9 cellular contexts compared by ENCODE assay signal in genomic region chr12:130747867-130748740, GRCh38. TPM values are rescaled to one million over a fixed set of nuclear protein-coding genes. Genes with fewer than 3 reads are reported as not detected.
DNase-seq lines count a peak whose midpoint lies in the region; ATAC-seq and TF ChIP-seq lines count a peak whose summit lies in the region.
"Had no signal": no experiment of that assay in that cellular context is flagged by ENCODE, and none has a peak within 500 bp of the region (broad histone marks: within the 10 kb centered on the region; RNA-seq: fewer than 3 reads in every experiment).

No MANE protein-coding gene starts in this region.

- no peaks in the 10 kb centered on the region for H3K36me3 Mint-ChIP-seq in naive thymus-derived CD4-positive, alpha-beta T cell
- no peaks in the 10 kb centered on the region for H3K36me3 Mint-ChIP-seq in stimulated activated memory B cell treated with anti-CD40 and anti-IgM and Interleukin-4, amounts not matched to agents 10 μg/mL and 1 μg/mL and 100 μg/mL, for 72 hours
- H3K36me3 Mint-ChIP-seq: activated naive CD4-positive, alpha-beta T cell treated with anti-CD3 and anti-CD28 coated beads, Interleukin-2, amount 50 U/mL, for 24 hours had no signal

- H3K27me3 Mint-ChIP-seq in naive thymus-derived CD4-positive, alpha-beta T cell = peaks cover 0 to 24% (median 5%) of the 10 kb centered on the region in 5 donors
- H3K27me3 Mint-ChIP-seq in stimulated activated memory B cell treated with anti-CD40 and anti-IgM and Interleukin-4, amounts not matched to agents 10 μg/mL and 1 μg/mL and 100 μg/mL, for 72 hours = peaks cover 32% of the 10 kb centered on the region

- H3K4me3 ChIP-seq in epithelial cell of esophagus (ENCODE audit: low read length) = no peak overlapping the region
- H3K4me3 ChIP-seq in naive thymus-derived CD4-positive, alpha-beta T cell (ENCODE audit: low read length) = no peak overlapping the region

- peaks cover 0 to 4% of the 10 kb centered on the region in 2 donors for H3K4me1 ChIP-seq in naive thymus-derived CD4-positive, alpha-beta T cell (ENCODE audit: control insufficient read depth in 2 of 2, insufficient read depth in 2 of 2, low read length in 2 of 2)

- no peaks in the 10 kb centered on the region for H3K27me3 ChIP-seq in naive thymus-derived CD4-positive, alpha-beta T cell (ENCODE audit: control insufficient read depth in 2 of 2, insufficient read depth in 2 of 2, low read length in 2 of 2)

- peak; percentile 93 for ATAC-seq in GM21360 (IDR thresholded peaks at IDR 0.05; ENCODE audit: unreplicated experiment)
- peak; percentile 88 for ATAC-seq in naive thymus-derived CD4-positive, alpha-beta T cell
- peak; percentile 79 for ATAC-seq in stimulated activated memory B cell treated with anti-CD40 and anti-IgM and Interleukin-4, amounts not matched to agents 10 μg/mL and 1 μg/mL and 100 μg/mL, for 72 hours

- CTCF ChIA-PET in naive thymus-derived CD4-positive, alpha-beta T cell (lab: Charles Lee) = interaction anchor here (0.6 to 0.8 kb wide), 3 partner anchors 9 to 734 kb away, joined by 3 to 4 read pairs (median 3); no protein-coding TSS in a partner anchor

- POLR2A ChIA-PET in naive thymus-derived CD4-positive, alpha-beta T cell (lab: Charles Lee) = no interaction called here

- peak overlapping the region in 6 of 10 donors; percentile 9 to 75 (median 48) for H3K4me3 Mint-ChIP-seq in naive thymus-derived CD4-positive, alpha-beta T cell
- no peak overlapping the region for H3K4me3 Mint-ChIP-seq in stimulated activated memory B cell treated with anti-CD40 and anti-IgM and Interleukin-4, amounts not matched to agents 10 μg/mL and 1 μg/mL and 100 μg/mL, for 72 hours
- H3K4me3 Mint-ChIP-seq: activated naive CD4-positive, alpha-beta T cell treated with anti-CD3 and anti-CD28 coated beads, Interleukin-2, amount 50 U/mL, for 24 hours had no signal

- in situ Hi-C loops in Caki2 (cut with HindIII; ENCODE audit: low pct_unique_long_range_greater_than_20kb, low sequenced_read_pairs) = no loop called here

- intact Hi-C loops in naive thymus-derived CD4-positive, alpha-beta T cell (cut with micrococcal nuclease) = loop anchor here (2.0 to 5.0 kb wide), 2 partner anchors 301 to 701 kb away; no protein-coding TSS in a partner anchor

- H3K9me3 ChIP-seq in naive thymus-derived CD4-positive, alpha-beta T cell (ENCODE audit: control insufficient read depth in 2 of 3, low read length in 3 of 3) = no peaks in the 10 kb centered on the region

- peaks cover 0 to 7% (median 0%) of the 10 kb centered on the region in 11 donors for H3K9me3 Mint-ChIP-seq in naive thymus-derived CD4-positive, alpha-beta T cell
- peaks cover 5% of the 10 kb centered on the region for H3K9me3 Mint-ChIP-seq in stimulated activated memory B cell treated with anti-CD40 and anti-IgM and Interleukin-4, amounts not matched to agents 10 μg/mL and 1 μg/mL and 100 μg/mL, for 72 hours
- H3K9me3 Mint-ChIP-seq: activated naive CD4-positive, alpha-beta T cell treated with anti-CD3 and anti-CD28 coated beads, Interleukin-2, amount 50 U/mL, for 24 hours had no signal

- peak; percentile 87 for TF ChIP-seq CTCF in epithelial cell of esophagus (IDR thresholded peaks at IDR 0.05; ENCODE audit: insufficient read depth, low read depth, low read length, missing control alignments)

- no peaks in the 10 kb centered on the region for H3K36me3 ChIP-seq in naive thymus-derived CD4-positive, alpha-beta T cell (ENCODE audit: control insufficient read depth in 2 of 3, insufficient read depth in 3 of 3, low read length in 3 of 3)

- peak overlapping the region in 2 of 9 donors; percentile 11 to 74 for H3K27ac Mint-ChIP-seq in naive thymus-derived CD4-positive, alpha-beta T cell
- H3K27ac Mint-ChIP-seq in stimulated activated memory B cell treated with anti-CD40 and anti-IgM and Interleukin-4, amounts not matched to agents 10 μg/mL and 1 μg/mL and 100 μg/mL, for 72 hours = no peak overlapping the region
- H3K27ac Mint-ChIP-seq: activated naive CD4-positive, alpha-beta T cell treated with anti-CD3 and anti-CD28 coated beads, Interleukin-2, amount 50 U/mL, for 24 hours had no signal

- H3K4me1 Mint-ChIP-seq in naive thymus-derived CD4-positive, alpha-beta T cell = peaks cover 4 to 13% (median 8%) of the 10 kb centered on the region in 7 donors
- H3K4me1 Mint-ChIP-seq in stimulated activated memory B cell treated with anti-CD40 and anti-IgM and Interleukin-4, amounts not matched to agents 10 μg/mL and 1 μg/mL and 100 μg/mL, for 72 hours = peaks cover 17% of the 10 kb centered on the region

- H3K27ac ChIP-seq in naive thymus-derived CD4-positive, alpha-beta T cell (ENCODE audit: low read depth, low read length) = no peak overlapping the region

- DNase-seq in Caki2 (ENCODE audit: low read depth) (peak; percentile 45), HT-29 (ENCODE audit: low spot score) (peak; percentile 76), NOMO-1 treated with DMSO at 0.1 percent for 48 hours (lab: John Stamatoyannopoulos, UW; ENCODE audit: unreplicated experiment) (peak; percentile 76), epithelial cell of esophagus (ENCODE audit: low read depth) (peak; percentile 59)
- peak; percentile 18 for DNase-seq in activated CD8-positive, alpha-beta memory T cell treated with anti-CD3 and anti-CD28 coated beads, Interleukin-2, amount 50 U/mL, for 1 hour (ENCODE audit: extremely low read depth)
- DNase-seq in naive thymus-derived CD4-positive, alpha-beta T cell = peak; percentile 18 to 70 (median 59)

RNA-seq across cellular contexts. Expression of gene RIMBP2, which starts 32.0 kb away (rescaled TPM):
- not detected in 2 replicates for total RNA-seq in Caki2 (2014; rRNA removed; shearing (Covaris generic); ENCODE audit: low replicate concordance)
- total RNA-seq in HT-29 (2014; rRNA removed; shearing (Covaris generic)) = 0.34 and 0.97 TPM in 2 replicates
- under 1 TPM in 1 of 5 experiments, not detected in 4; 0.05 TPM for total RNA-seq in naive thymus-derived CD4-positive, alpha-beta T cell
- polyA plus RNA-seq in naive thymus-derived CD4-positive, alpha-beta T cell = not detected

Comparison
In these comparisons a context has a peak if more than half of its experiments do, and no peak if none do; other contexts are left out.
1. DNase-seq: peak in every context shown above with its lines; median percentile 76 in HT-29; 76 in NOMO-1 treated with DMSO at 0.1 percent for 48 hours; 59 in epithelial cell of esophagus; 59 in naive thymus-derived CD4-positive, alpha-beta T cell; 45 in Caki2; 18 in activated CD8-positive, alpha-beta memory T cell treated with anti-CD3 and anti-CD28 coated beads, Interleukin-2, amount 50 U/mL, for 1 hour.